In the genomic region with DNA sequence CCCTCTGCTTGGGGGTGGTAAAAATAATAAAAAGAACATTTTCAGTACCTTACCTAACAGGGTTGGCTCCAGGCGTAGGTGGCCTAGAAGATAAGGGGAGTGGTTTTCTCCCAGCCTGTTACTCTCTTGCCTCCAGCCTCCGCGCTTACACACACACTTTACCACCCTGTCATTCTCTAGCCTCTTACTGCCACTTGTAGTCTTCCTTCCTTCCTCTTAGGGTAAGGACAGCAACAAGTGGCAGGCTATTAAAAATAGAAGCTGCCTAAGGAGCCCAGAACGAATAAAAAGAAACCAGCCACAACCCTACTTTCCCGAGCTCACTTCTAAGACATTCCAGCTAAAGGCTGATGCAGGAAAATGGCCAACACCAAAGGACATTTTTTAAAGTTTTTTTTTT, we compare ENCODE assay signal across 13 cellular contexts. TPM values are rescaled to one million over a fixed set of nuclear protein-coding genes. Genes with fewer than 3 reads are reported as not detected.
DNase-seq lines count a peak whose midpoint lies in the region; ATAC-seq lines count a peak whose summit lies in the region.
"Had no signal": no experiment of that assay in that cellular context is flagged by ENCODE, and none has a peak within 500 bp of the region (broad histone marks: within the 10 kb centered on the region; RNA-seq: fewer than 3 reads in every experiment).

No MANE protein-coding gene starts in this region.

- no peak overlapping the region for H4K91ac ChIP-seq in trophoblast cell (ENCODE audit: low read depth, low read length)

- DNase-seq in activated naive CD8-positive, alpha-beta T cell treated with anti-CD3 and anti-CD28 coated beads for 36 hours, result no peak
- peak; percentile 52 for DNase-seq in myocyte (ENCODE audit: low read depth)
- no peak for DNase-seq in dedifferentiated amniotic fluid mesenchymal stem cell (ENCODE audit: extremely low spot score)
- DNase-seq in trophoblast cell, result no peak
- no peak for DNase-seq in activated CD4-positive, alpha-beta T cell treated with anti-CD3 and anti-CD28 coated beads, Interleukin-2, amount 50 U/mL, for 48 hours
- DNase-seq: activated CD8-positive, alpha-beta memory T cell treated with anti-CD3 and anti-CD28 coated beads, Interleukin-2, amount 50 U/mL, for 4 hours; EL; esophagus squamous epithelium; retina; stimulated activated naive CD4-positive, alpha-beta T cell treated with Interleukin-2 at 50 U/mL for 16 hours had no signal

- no peaks in the 10 kb centered on the region for H3K79me2 ChIP-seq in trophoblast cell (ENCODE audit: control insufficient read depth, insufficient read depth, low read length, poor library complexity)

- no peaks in the 10 kb centered on the region for H3K27me3 Mint-ChIP-seq in activated naive CD8-positive, alpha-beta T cell treated with anti-CD3 and anti-CD28 coated beads for 36 hours

- WGBS in trophoblast cell (ENCODE audit: extremely low coverage, insufficient coverage, insufficient read length), result no CpG with 5 or more reads among the region's 5 CpGs

- H3K9me3 ChIP-seq in BLaER1 treated with 17β-estradiol and CSF1 and Interleukin-3, amounts not matched to agents 10 nM and 100 nM (replicated peaks in 1 of 11), result peaks cover 0 to 12% (median 0%) of the 10 kb centered on the region in 11 experiments; a peak in 1 of 22 replicates
- H3K9me3 ChIP-seq in trophoblast cell (ENCODE audit: insufficient read depth, low read depth, low read length), result no peaks in the 10 kb centered on the region
- H3K9me3 ChIP-seq: esophagus squamous epithelium had no signal

- peak overlapping the region; percentile 3 to 76 (median 64); a peak in 20 of 22 replicates for H3K27ac ChIP-seq in BLaER1 treated with 17β-estradiol and CSF1 and Interleukin-3, amounts not matched to agents 10 nM and 100 nM
- H3K27ac ChIP-seq in trophoblast cell (ENCODE audit: low read depth, low read length), result no peak overlapping the region
- H3K27ac ChIP-seq: esophagus squamous epithelium had no signal

- H3K36me3 Mint-ChIP-seq in activated naive CD8-positive, alpha-beta T cell treated with anti-CD3 and anti-CD28 coated beads for 36 hours, result no peaks in the 10 kb centered on the region

- no peak overlapping the region for H4K8ac ChIP-seq in trophoblast cell (ENCODE audit: low read depth, low read length)

- H3K9me3 Mint-ChIP-seq in activated naive CD8-positive, alpha-beta T cell treated with anti-CD3 and anti-CD28 coated beads for 36 hours, result no peaks in the 10 kb centered on the region

- H2BK120ac ChIP-seq in trophoblast cell (ENCODE audit: insufficient read depth, low read length, poor library complexity), result no peak overlapping the region

- no peak overlapping the region for H3K14ac ChIP-seq in trophoblast cell (ENCODE audit: low read length)

- peak overlapping the region; percentile 61 to 80 (median 77) for H3K4me2 ChIP-seq in BLaER1 treated with 17β-estradiol and CSF1 and Interleukin-3, amounts not matched to agents 10 nM and 100 nM
- H3K4me2 ChIP-seq in trophoblast cell (ENCODE audit: low read length), result no peak overlapping the region

- ATAC-seq in GM18907 (IDR thresholded peaks at IDR 0.05; ENCODE audit: unreplicated experiment) (peak; percentile 21), GM18870 (IDR thresholded peaks at IDR 0.05; ENCODE audit: unreplicated experiment) (no peak)

- H3K4me1 ChIP-seq in BLaER1 treated with 17β-estradiol and CSF1 and Interleukin-3, amounts not matched to agents 10 nM and 100 nM, result peaks cover 15 to 21% (median 19%) of the 10 kb centered on the region in 10 experiments
- peaks cover 0 to 2% of the 10 kb centered on the region in 2 experiments for H3K4me1 ChIP-seq in trophoblast cell (ENCODE audit: control insufficient read depth in 1 of 2, insufficient read depth in 2 of 2, low read length in 2 of 2)

- H3K4me3 Mint-ChIP-seq in activated naive CD8-positive, alpha-beta T cell treated with anti-CD3 and anti-CD28 coated beads for 36 hours, result peak overlapping the region; percentile 42

- H3K36me3 ChIP-seq in BLaER1 treated with 17β-estradiol and CSF1 and Interleukin-3, amounts not matched to agents 10 nM and 100 nM, result no peaks in the 10 kb centered on the region
- H3K36me3 ChIP-seq in trophoblast cell (ENCODE audit: control insufficient read depth in 1 of 2, insufficient read depth in 2 of 2, low read length in 2 of 2), result no peaks in the 10 kb centered on the region
- H3K36me3 ChIP-seq: esophagus squamous epithelium had no signal

- H2AK5ac ChIP-seq in trophoblast cell (ENCODE audit: low read length), result no peak overlapping the region

- no peak overlapping the region for H3K18ac ChIP-seq in trophoblast cell (ENCODE audit: low read length)

- H3K27me3 ChIP-seq in BLaER1 treated with 17β-estradiol and CSF1 and Interleukin-3, amounts not matched to agents 10 nM and 100 nM, result no peaks in the 10 kb centered on the region; a peak in 2 of 22 replicates
- H3K27me3 ChIP-seq in trophoblast cell (ENCODE audit: insufficient read depth, low read length), result no peaks in the 10 kb centered on the region

- peaks cover 14% of the 10 kb centered on the region for H3K4me1 Mint-ChIP-seq in activated naive CD8-positive, alpha-beta T cell treated with anti-CD3 and anti-CD28 coated beads for 36 hours

- H3K9ac ChIP-seq in BLaER1 treated with 17β-estradiol and CSF1 and Interleukin-3, amounts not matched to agents 10 nM and 100 nM, result peak overlapping the region in 9 of 11 experiments; percentile 8 to 58 (median 46); a peak in 11 of 22 replicates
- H3K9ac ChIP-seq in trophoblast cell (ENCODE audit: low read length), result no peak overlapping the region

- H3K23ac ChIP-seq in trophoblast cell (ENCODE audit: low read length), result no peak overlapping the region

- H2AFZ ChIP-seq in trophoblast cell (ENCODE audit: insufficient read depth, low read length, poor library complexity), result no peak overlapping the region

- no peak overlapping the region for H2BK12ac ChIP-seq in trophoblast cell (ENCODE audit: low read length)

- H3K4ac ChIP-seq in trophoblast cell (ENCODE audit: low read depth, low read length), result no peak overlapping the region

- H3K27ac Mint-ChIP-seq in activated naive CD8-positive, alpha-beta T cell treated with anti-CD3 and anti-CD28 coated beads for 36 hours, result no peak overlapping the region

- H4K20me1 ChIP-seq in BLaER1 treated with 17β-estradiol and CSF1 and Interleukin-3, amounts not matched to agents 10 nM and 100 nM, result no peaks in the 10 kb centered on the region

- H3K79me1 ChIP-seq in trophoblast cell (ENCODE audit: low read length), result no peaks in the 10 kb centered on the region

- H3K4me3 ChIP-seq in BLaER1 treated with 17β-estradiol and CSF1 and Interleukin-3, amounts not matched to agents 10 nM and 100 nM, result 0 out of 20 replicates have a peak overlapping the region, but pooled peaks of 1 of the 10 experiments have one; percentile 19
- no peak overlapping the region for H3K4me3 ChIP-seq in trophoblast cell (ENCODE audit: low read depth, low read length)
- H3K4me3 ChIP-seq: esophagus squamous epithelium had no signal

- H2BK5ac ChIP-seq in trophoblast cell (ENCODE audit: low read depth, low read length, poor library complexity), result no peak overlapping the region

- H4K12ac ChIP-seq in trophoblast cell (ENCODE audit: low read depth, low read length), result no peak overlapping the region

RNA-seq across cellular contexts. Expression of gene LIPH, which starts 9.6 kb away (rescaled TPM):
- total RNA-seq in activated naive CD8-positive, alpha-beta T cell treated with anti-CD3 and anti-CD28 coated beads for 36 hours, result not detected
- not detected in 2 replicates for total RNA-seq in myocyte
- polyA plus RNA-seq in myocyte (2012), result 0.11 TPM
- 0.11 and 0.15 TPM in 2 replicates for polyA plus RNA-seq in trophoblast cell (2013)

RNA-seq across cellular contexts. Expression of gene SENP2, which starts 24.1 kb away (rescaled TPM):
- total RNA-seq in activated naive CD8-positive, alpha-beta T cell treated with anti-CD3 and anti-CD28 coated beads for 36 hours, result 10 to 100 TPM; 35.2 to 36.4 TPM
- total RNA-seq in myocyte, result 41.7 and 47.0 TPM in 2 replicates
- polyA plus RNA-seq in myocyte (2012), result 28.2 TPM
- polyA plus RNA-seq in trophoblast cell (2013), result 21.8 and 24.1 TPM in 2 replicates
